In the genomic region with DNA sequence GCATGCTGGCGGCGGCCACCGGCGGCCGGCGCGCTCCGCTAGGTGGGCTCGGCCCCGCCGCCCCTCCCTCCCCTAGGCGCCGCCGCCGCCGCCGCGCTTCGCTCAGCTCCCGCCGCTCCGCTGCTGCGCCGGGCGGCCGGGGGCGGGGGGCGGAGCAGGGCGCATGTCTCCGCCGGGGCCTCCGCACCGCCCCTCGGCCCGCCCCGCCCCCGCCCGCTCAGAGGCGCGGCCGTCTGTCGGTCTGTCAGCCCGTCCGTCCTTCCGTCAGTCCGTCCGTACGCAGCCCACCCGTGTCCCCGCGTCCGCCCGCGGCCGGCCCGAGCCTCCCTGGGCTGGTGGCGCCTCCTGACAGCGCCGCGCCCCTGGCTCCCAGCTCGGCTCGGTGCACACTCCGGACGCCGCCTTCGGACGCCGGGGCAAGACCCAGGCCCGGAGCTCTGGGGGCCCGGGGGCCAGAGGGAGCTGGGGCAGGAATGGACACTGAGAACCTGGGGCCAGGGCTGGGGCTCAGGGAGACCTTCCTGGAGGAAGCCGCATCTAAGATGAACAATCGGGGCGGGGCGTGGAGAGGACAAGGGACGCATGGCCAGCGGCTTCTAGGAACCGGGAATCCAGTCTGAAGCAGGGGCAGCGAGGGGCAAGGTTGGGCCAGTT, we compare ENCODE assay signal across 8 cellular contexts. TPM values are rescaled to one million over a fixed set of nuclear protein-coding genes. Genes with fewer than 3 reads are reported as not detected.
DNase-seq lines count a peak whose midpoint lies in the region; ATAC-seq, FAIRE-seq and TF ChIP-seq lines count a peak whose summit lies in the region.

TSS of gene GPR153 (minus strand) at position 138 of the 654 bp plus-strand sequence. CDS start 6,193 bp downstream, outside the sequence.

- TF ChIP-seq CTCF in fibroblast of pulmonary artery (IDR thresholded peaks at IDR 0.05; ENCODE audit: low read length, missing control alignments): no peak
- no peak for TF ChIP-seq CTCF in omental fat pad (IDR thresholded peaks at IDR 0.05)

- peak; percentile 71 for ATAC-seq in omental fat pad (ENCODE audit: low FRiP score)
- ATAC-seq in GM18861 (IDR thresholded peaks at IDR 0.05; ENCODE audit: unreplicated experiment): no peak

- no peak for FAIRE-seq in urothelium cell line (lab: Jason Lieb, UNC)

- peak within 1 kb of the TSS; percentile 59 for H3K4me3 ChIP-seq in fibroblast of pulmonary artery (replicated peaks; ENCODE audit: low read depth, low read length)

- DNase-seq in DMS 273 (lab: John Stamatoyannopoulos, UW; ENCODE audit: unreplicated experiment) (peak; percentile 79), DMS 273 treated with DMSO at 0.1 percent for 48 hours (lab: John Stamatoyannopoulos, UW) (no peak), NCI-H2227 treated with DMSO at 0.1 percent for 48 hours (lab: John Stamatoyannopoulos, UW) (peak; percentile 25), fibroblast of pulmonary artery (ENCODE audit: low read depth) (peak; percentile 28), omental fat pad (ENCODE audit: low spot score) (no peak), urothelium cell line (ENCODE audit: low spot score) (peak; percentile 69)
- peak; percentile 54 for DNase-seq in activated T-cell treated with anti-CD3 and anti-CD28 coated beads, Interleukin-2, amount 50 U/mL, for 1 hour

RNA-seq across cellular contexts. Expression of gene GPR153, which starts in this region (rescaled TPM):
- total RNA-seq in omental fat pad: 10 to 100 TPM; 10.9 to 19.8 (median 14.3) TPM

Comparison
In these comparisons a context has a peak if more than half of its experiments do, and no peak if none do; other contexts are left out.
1. DNase-seq: peak in DMS 273 (single experiment), NCI-H2227 treated with DMSO at 0.1 percent for 48 hours (single experiment), activated T-cell treated with anti-CD3 and anti-CD28 coated beads, Interleukin-2, amount 50 U/mL, for 1 hour (single experiment), fibroblast of pulmonary artery (single experiment) and urothelium cell line (single experiment); none in DMS 273 treated with DMSO at 0.1 percent for 48 hours (single experiment) and omental fat pad (single experiment).